Comparison of ENCODE assay signal across 13 cellular contexts in genomic region chr3:122774564-122774963, GRCh38. TPM values are rescaled to one million over a fixed set of nuclear protein-coding genes. Genes with fewer than 3 reads are reported as not detected.
A peak's percentile ranks its signal among the peaks of the same experiment; 100 is the strongest.
DNase-seq lines count a peak whose midpoint lies in the region; ATAC-seq, FAIRE-seq and TF ChIP-seq lines count a peak whose summit lies in the region.
"Had no signal": no experiment of that assay in that cellular context is flagged by ENCODE, and none has a peak within 500 bp of the region (broad histone marks: within the 10 kb centered on the region; RNA-seq: fewer than 3 reads in every experiment).

No MANE protein-coding gene starts in this region.

- no peaks in the 10 kb centered on the region for H3K79me2 ChIP-seq in GM12878 (ENCODE audit: control insufficient read depth, insufficient read depth, low read length)
- no peaks in the 10 kb centered on the region for H3K79me2 ChIP-seq in mesendoderm (ENCODE audit: control insufficient read depth, insufficient read depth, low read length)

- H3K4me3 ChIP-seq in GM12878 = no peak overlapping the region
- H3K4me3 ChIP-seq in mesendoderm (ENCODE audit: low read length) = no peak overlapping the region

- H2BK5ac ChIP-seq in mesendoderm (ENCODE audit: low read length) = no peak overlapping the region

- no peak for TF ChIP-seq RAD21 in GM12878 (IDR thresholded peaks at IDR 0.05; ENCODE audit: insufficient read depth, low read depth, low read length)

- no peak overlapping the region for H4K5ac ChIP-seq in mesendoderm (ENCODE audit: low read length)

- H3K4me1 ChIP-seq in GM12878 (ENCODE audit: control insufficient read depth, insufficient read depth, low read length) = peaks cover 16% of the 10 kb centered on the region
- H3K4me1 ChIP-seq in mesendoderm (ENCODE audit: control insufficient read depth, low read depth, low read length) = no peaks in the 10 kb centered on the region

- no peak for TF ChIP-seq EP300 in GM12878 (IDR thresholded peaks at IDR 0.05; ENCODE audit: borderline replicate concordance in 1 of 2, control insufficient read depth in 1 of 2, low read depth in 2 of 2, low read length in 2 of 2)

- H3K9ac ChIP-seq in GM12878 (ENCODE audit: control insufficient read depth, insufficient read depth, low read length) (no peak overlapping the region), mesendoderm (ENCODE audit: low read length) (no peak overlapping the region)

- POLR2A ChIA-PET in GM12878 (lab: Charles Lee) = interaction anchor here (0.8 to 2.1 kb wide), 6 partner anchors 10 to 240 kb away, joined by 3 to 10 read pairs (median 4); partner anchors contain the start of gene HSPBAP1

- WGBS in GM12878 (ENCODE audit: insufficient coverage, insufficient replicate concordance, low lambda C conversion rate, missing lambda C conversion rate) = 93% methylated on average over 3 of the region's 3 CpGs
- no CpG with 5 or more reads among the region's 3 CpGs for WGBS in mesendoderm (ENCODE audit: extremely low coverage, insufficient coverage, low lambda C conversion rate)

- no peaks in the 10 kb centered on the region for H3K9me3 Mint-ChIP-seq in nephron progenitor cell

- H3K36me3 Mint-ChIP-seq in nephron progenitor cell (ENCODE audit: low read depth) = peaks cover 9% of the 10 kb centered on the region

- no TSS peak for BruUV-seq in GM12878 (replicated peaks; lab: Mats Ljungman, UMichigan)

- H3K4me2 ChIP-seq in GM12878 (ENCODE audit: control insufficient read depth, insufficient read depth) = peak overlapping the region; percentile 84
- H3K4me2 ChIP-seq in mesendoderm (ENCODE audit: low read length) = no peak overlapping the region

- H2AFZ ChIP-seq in GM12878 (ENCODE audit: control insufficient read depth, low read depth, low read length) = peak overlapping the region; percentile 61

- no peak overlapping the region for H3K4me3 Mint-ChIP-seq in nephron progenitor cell
- H3K4me3 Mint-ChIP-seq: activated naive CD8-positive, alpha-beta T cell had no signal

- no peaks in the 10 kb centered on the region for H3K79me1 ChIP-seq in mesendoderm (ENCODE audit: low read length)

- DNase-seq in GM03348 (ENCODE audit: low spot score) = peak; percentile 62
- DNase-seq in GM12878 (ENCODE audit: low read depth, low spot score) = no peak
- DNase-seq in mesendoderm = peak; percentile 59
- DNase-seq in nephron progenitor cell = no peak
- no peak for DNase-seq in COLO829 (ENCODE audit: low spot score)
- no peak for DNase-seq in T-helper 1 cell
- DNase-seq: activated CD4-positive, alpha-beta T cell treated with anti-CD3 and anti-CD28 coated beads for 4 hours; COR-L47; NCI-H2029 treated with DMSO at 0.1 percent for 48 hours; stimulated activated CD4-positive, alpha-beta T cell treated with anti-CD3 and anti-CD28 coated beads, Interleukin-2, amount 100 ng/mL, for 24 hours had no signal

- in situ Hi-C loops in GM12878 (cut with MboI) = no loop called here

- no peak overlapping the region for H2AK5ac ChIP-seq in mesendoderm (ENCODE audit: low read length)

- no peak for TF ChIP-seq POLR2A in GM12878 (IDR thresholded peaks at IDR 0.05; ENCODE audit: low read depth, low read length)

- no peak for FAIRE-seq in GM12878 (lab: Jason Lieb, UNC)

- no peak for TF ChIP-seq CTCF in GM12878 (IDR thresholded peaks at IDR 0.05 in 2 of 3, conservative IDR thresholded peaks at IDR 0.05 in 1 of 3; ENCODE audit: control insufficient read depth in 2 of 3, extremely low read depth in 1 of 3, insufficient read depth in 1 of 3, low read depth in 3 of 3, low read length in 3 of 3)
- no peak for TF ChIP-seq CTCF in nephron progenitor cell (IDR thresholded peaks at IDR 0.05)

- H3K23ac ChIP-seq in mesendoderm (ENCODE audit: low read length) = no peak overlapping the region

- ATAC-seq in HG02588 (IDR thresholded peaks at IDR 0.05; ENCODE audit: unreplicated experiment) = peak; percentile 13
- peak; percentile 32 for ATAC-seq in GM12878
- ATAC-seq in GM21528 (IDR thresholded peaks at IDR 0.05; ENCODE audit: low FRiP score, unreplicated experiment) = no peak

- H3K27me3 ChIP-seq in GM12878 (replicated peaks in 1 of 2; ENCODE audit: control insufficient read depth in 2 of 2, insufficient read depth in 2 of 2, low read length in 1 of 2) (no peaks in the 10 kb centered on the region), mesendoderm (ENCODE audit: insufficient read depth, low read length, poor library complexity) (no peaks in the 10 kb centered on the region)

- SMC1A ChIA-PET in GM12878 (lab: Charles Lee; ENCODE audit: uncharacterized antibody, unreplicated experiment) = interaction anchor here (0.6 to 2.0 kb wide), 6 partner anchors 10 to 81 kb away, joined by 3 to 9 read pairs (median 4); partner anchors contain the start of gene HSPBAP1

- H2BK120ac ChIP-seq in mesendoderm (ENCODE audit: low read depth, low read length) = no peak overlapping the region

- RAD21 ChIA-PET in GM12878 (lab: Charles Lee; ENCODE audit: unreplicated experiment) = interaction anchor here (1.0 to 1.6 kb wide), 5 partner anchors 8 to 19 kb away, joined by 3 to 13 read pairs (median 4); partner anchors contain the start of gene HSPBAP1

- CTCF ChIA-PET in GM12878 (lab: Yijun Ruan, JAX) = interaction anchor here (0.8 to 4.0 kb wide), 4 partner anchors 10 to 391 kb away, joined by 3 to 23 read pairs (median 6); partner anchors contain the start of gene FAM162A

- no peaks in the 10 kb centered on the region for H4K20me1 ChIP-seq in GM12878 (ENCODE audit: control insufficient read depth, insufficient read depth)

- no peak overlapping the region for H3K56ac ChIP-seq in mesendoderm (ENCODE audit: low read length)

- H3K27ac ChIP-seq in GM12878 (ENCODE audit: control insufficient read depth, insufficient read depth) (peak overlapping the region; percentile 63), mesendoderm (ENCODE audit: low read depth, low read length) (no peak overlapping the region)

- no peak overlapping the region for H3K27ac Mint-ChIP-seq in nephron progenitor cell
- H3K27ac Mint-ChIP-seq: activated naive CD8-positive, alpha-beta T cell had no signal

- no peak overlapping the region for H3K18ac ChIP-seq in mesendoderm (ENCODE audit: low read length)

- no peak overlapping the region for H3K4ac ChIP-seq in mesendoderm (ENCODE audit: low read depth, low read length)

- no peaks in the 10 kb centered on the region for H3K9me3 ChIP-seq in GM12878 (replicated peaks; ENCODE audit: control insufficient read depth, insufficient read depth, low read length)

- intact Hi-C loops in GM12878 (cut with micrococcal nuclease; ENCODE audit: unreplicated experiment) = loop anchor here (1.0 kb wide), 1 partner anchor 21 kb away; the partner anchor contains the start of gene SLC49A4

- H3K36me3 ChIP-seq in GM12878 (ENCODE audit: control insufficient read depth in 2 of 2, insufficient read depth in 2 of 2, low read length in 1 of 2) (no peaks in the 10 kb centered on the region), mesendoderm (ENCODE audit: control insufficient read depth, insufficient read depth, low read length) (no peaks in the 10 kb centered on the region)

- H3K27me3 Mint-ChIP-seq in nephron progenitor cell (ENCODE audit: low read depth, poor library complexity) = no peaks in the 10 kb centered on the region
- H3K27me3 Mint-ChIP-seq: activated naive CD8-positive, alpha-beta T cell had no signal

- H2BK15ac ChIP-seq in mesendoderm (replicated peaks; ENCODE audit: low read depth) = no peak overlapping the region

- H3K4me1 Mint-ChIP-seq in nephron progenitor cell = no peaks in the 10 kb centered on the region

- no peak overlapping the region for H4K8ac ChIP-seq in mesendoderm (ENCODE audit: low read depth, low read length)

TF ChIP-seq in GM12878, 131 proteins besides CTCF, POLR2A, EP300 and RAD21 (continues in another document):
- TF ChIP-seq YY1 (IDR thresholded peaks at IDR 0.05; ENCODE audit: low read depth, low read length) = peak; percentile 10; the same call in 1 of the 2 replicates

RNA-seq across cellular contexts. Expression of gene HSPBAP1, which starts 19.1 kb away (rescaled TPM):
- 18.4 and 18.9 TPM in 2 replicates for total RNA-seq in GM12878 (2013; cell fraction: nucleolus; rRNA removed)
- total RNA-seq in GM12878 (2014; rRNA removed) (6.8 and 9.3 TPM in 2 replicates), GM12878 (2014; rRNA removed; fragmentation: Illumina TruSeq; extraction: Trizol) (8.1 and 8.5 TPM in 2 replicates), GM12878 (2021) (6.2 and 7.8 TPM in 2 replicates)
- polyA plus RNA-seq in GM12878 (2011; ENCODE audit: low read depth) = 2.3 TPM
- polyA plus RNA-seq in GM12878 (2011; rRNA removed) (7.7 and 9.4 TPM in 2 replicates), GM12878 (2014; fragmentation: Illumina TruSeq; extraction: Trizol) (7.7 and 11.4 TPM in 2 replicates), GM12878 (2014; fragmentation: Nextera tagmentation; extraction: Ambion mirVana) (1 to 10 TPM; 3.2 to 3.5 TPM), GM12878 (2014; rRNA removed) (7.1 and 9.5 TPM in 2 replicates), GM12878 (2016; fragmentation: Nextera tagmentation; extraction: Ambion mirVana) (10 to 100 TPM; 10.2 to 10.3 TPM)
- 3.2 and 3.5 TPM in 2 replicates for polyA plus RNA-seq in GM12878 (2011; cell fraction: cytosol; rRNA removed)
- polyA plus RNA-seq in GM12878 (2011; cell fraction: nucleus; rRNA removed) = 9.5 and 10.1 TPM in 2 replicates
- polyA plus RNA-seq in GM12878 (2012) = 2.8 and 3.9 TPM in 2 replicates
- 4.5 and 6.6 TPM in 2 replicates for polyA minus RNA-seq in GM12878 (2011; rRNA and poly(A)+ RNA removed)
- 1.6 and 1.9 TPM in 2 replicates for polyA minus RNA-seq in GM12878 (2011; cell fraction: cytosol; rRNA and poly(A)+ RNA removed)
- polyA minus RNA-seq in GM12878 (2011; cell fraction: nucleus; rRNA and poly(A)+ RNA removed) = 4.0 and 9.5 TPM in 2 replicates
- polyA plus RNA-seq in mesendoderm (2013, experiment 1 of 2) = 4.7 TPM
- 5.1 TPM for polyA plus RNA-seq in mesendoderm (2013, experiment 2 of 2)

RNA-seq across cellular contexts. Expression of gene SLC49A4, which starts 20.3 kb away (rescaled TPM):
- 8.1 and 8.3 TPM in 2 replicates for total RNA-seq in GM12878 (2013; cell fraction: nucleolus; rRNA removed)
- total RNA-seq in GM12878 (2014; rRNA removed) (1.1 and 1.4 TPM in 2 replicates), GM12878 (2014; rRNA removed; fragmentation: Illumina TruSeq; extraction: Trizol) (1.0 and 1.1 TPM in 2 replicates), GM12878 (2021) (1.3 and 2.1 TPM in 2 replicates)
- polyA plus RNA-seq in GM12878 (2011; ENCODE audit: low read depth) = 0.34 TPM
- polyA plus RNA-seq in GM12878 (2011; rRNA removed) (0.69 and 1.4 TPM in 2 replicates), GM12878 (2014; fragmentation: Illumina TruSeq; extraction: Trizol) (1.4 and 1.8 TPM in 2 replicates), GM12878 (2014; fragmentation: Nextera tagmentation; extraction: Ambion mirVana) (under 1 TPM; 0.48 to 0.58 TPM), GM12878 (2014; rRNA removed) (1.0 and 2.2 TPM in 2 replicates), GM12878 (2016; fragmentation: Nextera tagmentation; extraction: Ambion mirVana) (1 to 10 TPM; 1.4 to 1.6 TPM)
- polyA plus RNA-seq in GM12878 (2011; cell fraction: cytosol; rRNA removed) = 0.61 and 0.65 TPM in 2 replicates
- polyA plus RNA-seq in GM12878 (2011; cell fraction: nucleus; rRNA removed) = 1.0 and 1.4 TPM in 2 replicates
- polyA plus RNA-seq in GM12878 (2012) = 0.46 and 0.69 TPM in 2 replicates
- 1.2 and 1.6 TPM in 2 replicates for polyA minus RNA-seq in GM12878 (2011; rRNA and poly(A)+ RNA removed)
- polyA minus RNA-seq in GM12878 (2011; cell fraction: cytosol; rRNA and poly(A)+ RNA removed) = 0.80 and 1.4 TPM in 2 replicates
- 1.6 and 2.5 TPM in 2 replicates for polyA minus RNA-seq in GM12878 (2011; cell fraction: nucleus; rRNA and poly(A)+ RNA removed)
- 7.9 TPM for polyA plus RNA-seq in mesendoderm (2013, experiment 1 of 2)
- 7.4 TPM for polyA plus RNA-seq in mesendoderm (2013, experiment 2 of 2)

Comparison
In these comparisons a context has a peak if more than half of its experiments do, and no peak if none do; other contexts are left out.
1. DNase-seq: peak in GM03348 (single experiment) and mesendoderm (single experiment); none in GM12878 (single experiment), nephron progenitor cell (single experiment), COLO829 (single experiment) and T-helper 1 cell (0 of 5).